ENCODE assay signal across 18 cellular contexts in genomic region chr3:36842275-36842674, GRCh38.
DNase-seq lines count a peak whose midpoint lies in the region; ATAC-seq, FAIRE-seq and TF ChIP-seq lines count a peak whose summit lies in the region.
"Had no signal": no experiment of that assay in that cellular context is flagged by ENCODE, and none has a peak within 500 bp of the region (broad histone marks: within the 10 kb centered on the region; RNA-seq: fewer than 3 reads in every experiment).

No MANE protein-coding gene starts in this region.

- H3K9me2 ChIP-seq in hepatocyte (replicated peaks; ENCODE audit: insufficient read depth) = no peaks in the 10 kb centered on the region

- H3K4me3 Mint-ChIP-seq in activated naive CD8-positive, alpha-beta T cell treated with anti-CD3 and anti-CD28 coated beads, Interleukin-2, amount 10 ng/mL, durations not matched to agents 7 days and 5 days = peak overlapping the region; percentile 56
- H3K4me3 Mint-ChIP-seq: CD14-positive monocyte had no signal

- H3K56ac ChIP-seq in mesendoderm (ENCODE audit: low read length) = no peak overlapping the region

- H3K27ac ChIP-seq in mesendoderm (ENCODE audit: low read depth, low read length) (no peak overlapping the region), hepatocyte (no peak overlapping the region)
- H3K27ac ChIP-seq: 22Rv1 had no signal

- no peak overlapping the region for H4K5ac ChIP-seq in mesendoderm (ENCODE audit: low read length)

- H2BK120ac ChIP-seq in mesendoderm (ENCODE audit: low read depth, low read length) = no peak overlapping the region

- no peak overlapping the region for H2AFZ ChIP-seq in hepatocyte

- no peak overlapping the region for H3K9ac ChIP-seq in mesendoderm (ENCODE audit: low read length)

- H3K27me3 ChIP-seq in mesendoderm (ENCODE audit: insufficient read depth, low read length, poor library complexity) (no peaks in the 10 kb centered on the region), hepatocyte (no peaks in the 10 kb centered on the region)

- H3K9me3 Mint-ChIP-seq in activated naive CD8-positive, alpha-beta T cell treated with anti-CD3 and anti-CD28 coated beads, Interleukin-2, amount 10 ng/mL, durations not matched to agents 7 days and 5 days = peaks cover 9% of the 10 kb centered on the region

- DNase-seq in DMS53 (lab: John Stamatoyannopoulos, UW) (peak; percentile 0), DMS53 treated with DMSO at 0.1 percent for 48 hours (lab: John Stamatoyannopoulos, UW; ENCODE audit: unreplicated experiment) (no peak), GM12865 (ENCODE audit: low read depth) (peak; percentile 23), mesendoderm (no peak), GM12892 (ENCODE audit: insufficient read length) (no peak), hepatocyte (ENCODE audit: low spot score) (no peak)
- no peak for DNase-seq in activated naive CD8-positive, alpha-beta T cell treated with anti-CD3 and anti-CD28 coated beads, Interleukin-2, amount 10 ng/mL, durations not matched to agents 7 days and 5 days
- DNase-seq: DMS 273 treated with DMSO at 0.1 percent for 48 hours, NCI-H1105, NCI-H2081 treated with DMSO at 0.1 percent for 48 hours, NCI-H510A, NCI-H748 treated with DMSO at 0.1 percent for 48 hours, OCI-M1, Right ventricle myocardium superior had no signal

- H3K4me1 ChIP-seq in mesendoderm (ENCODE audit: control insufficient read depth, low read depth, low read length) (no peaks in the 10 kb centered on the region), hepatocyte (ENCODE audit: insufficient read depth) (no peaks in the 10 kb centered on the region)

- no peak overlapping the region for H2BK5ac ChIP-seq in mesendoderm (ENCODE audit: low read length)

- H2AK5ac ChIP-seq in mesendoderm (ENCODE audit: low read length) = peak overlapping the region; percentile 75

- H3K79me1 ChIP-seq in mesendoderm (ENCODE audit: low read length) = no peaks in the 10 kb centered on the region

- H3K79me2 ChIP-seq in mesendoderm (ENCODE audit: control insufficient read depth, insufficient read depth, low read length) (no peaks in the 10 kb centered on the region), hepatocyte (no peaks in the 10 kb centered on the region)

- no peak overlapping the region for H2BK15ac ChIP-seq in mesendoderm (replicated peaks; ENCODE audit: low read depth)

- H3K27ac Mint-ChIP-seq in activated naive CD8-positive, alpha-beta T cell treated with anti-CD3 and anti-CD28 coated beads, Interleukin-2, amount 10 ng/mL, durations not matched to agents 7 days and 5 days = no peak overlapping the region

- peaks cover 76% of the 10 kb centered on the region for H3K36me3 Mint-ChIP-seq in activated naive CD8-positive, alpha-beta T cell treated with anti-CD3 and anti-CD28 coated beads, Interleukin-2, amount 10 ng/mL, durations not matched to agents 7 days and 5 days

- no peak for TF ChIP-seq POLR2A in GM12892 (IDR thresholded peaks at IDR 0.05; ENCODE audit: low read depth, low read length)

- no peaks in the 10 kb centered on the region for H4K20me1 ChIP-seq in hepatocyte (ENCODE audit: insufficient read depth, poor library complexity, severe bottlenecking)

- FAIRE-seq in GM12892 (lab: Jason Lieb, UNC) = no peak
- FAIRE-seq: H54 had no signal

- no peaks in the 10 kb centered on the region for H3K9me3 ChIP-seq in hepatocyte (ENCODE audit: low read depth)

- H3K4me2 ChIP-seq in mesendoderm (ENCODE audit: low read length) = no peak overlapping the region
- no peak overlapping the region for H3K4me2 ChIP-seq in hepatocyte

- no peak for ATAC-seq in activated naive CD8-positive, alpha-beta T cell treated with anti-CD3 and anti-CD28 coated beads, Interleukin-2, amount 10 ng/mL, durations not matched to agents 7 days and 5 days (ENCODE audit: low read depth)
- ATAC-seq in GM19463 (IDR thresholded peaks at IDR 0.05; ENCODE audit: unreplicated experiment) = no peak

- WGBS in mesendoderm (ENCODE audit: extremely low coverage, insufficient coverage, low lambda C conversion rate) = no CpG with 5 or more reads among the region's 5 CpGs
- 94% methylated on average over 5 of the region's 5 CpGs for WGBS in hepatocyte (ENCODE audit: low lambda C conversion rate, missing lambda C conversion rate)

- H3K4me3 ChIP-seq in GM12865 (ENCODE audit: low read depth, low read length) (no peak overlapping the region), mesendoderm (ENCODE audit: low read length) (no peak overlapping the region), hepatocyte (no peak overlapping the region)

- POLR2A ChIA-PET in activated naive CD8-positive, alpha-beta T cell treated with anti-CD3 and anti-CD28 coated beads, Interleukin-2, amount 10 ng/mL, durations not matched to agents 7 days and 5 days (lab: Charles Lee) = no interaction called here

- H3K36me3 ChIP-seq in mesendoderm (ENCODE audit: control insufficient read depth, insufficient read depth, low read length) (no peaks in the 10 kb centered on the region), hepatocyte (replicated peaks; ENCODE audit: insufficient read depth, low read depth) (peaks cover 4% of the 10 kb centered on the region)

- peaks cover 60% of the 10 kb centered on the region for H3K4me1 Mint-ChIP-seq in activated naive CD8-positive, alpha-beta T cell treated with anti-CD3 and anti-CD28 coated beads, Interleukin-2, amount 10 ng/mL, durations not matched to agents 7 days and 5 days
- H3K4me1 Mint-ChIP-seq: CD14-positive monocyte had no signal

- no peak overlapping the region for H3K18ac ChIP-seq in mesendoderm (ENCODE audit: low read length)

- TF ChIP-seq CTCF in GM12865 (IDR thresholded peaks at IDR 0.05; ENCODE audit: insufficient read depth, low read depth, low read length, missing control alignments) (no peak), hepatocyte (IDR thresholded peaks at IDR 0.05; ENCODE audit: poor library complexity) (no peak)

- H3K23ac ChIP-seq in mesendoderm (ENCODE audit: low read length) = no peak overlapping the region

- no peak overlapping the region for H3K4ac ChIP-seq in mesendoderm (ENCODE audit: low read depth, low read length)

- no peaks in the 10 kb centered on the region for H3K27me3 Mint-ChIP-seq in activated naive CD8-positive, alpha-beta T cell treated with anti-CD3 and anti-CD28 coated beads, Interleukin-2, amount 10 ng/mL, durations not matched to agents 7 days and 5 days

- no peak overlapping the region for H4K8ac ChIP-seq in mesendoderm (ENCODE audit: low read depth, low read length)

Comparison
In these comparisons a context has a peak if more than half of its experiments do, and no peak if none do; other contexts are left out.
1. DNase-seq: peak in DMS53 (single experiment) and GM12865 (single experiment); none in DMS53 treated with DMSO at 0.1 percent for 48 hours (single experiment), activated naive CD8-positive, alpha-beta T cell treated with anti-CD3 and anti-CD28 coated beads, Interleukin-2, amount 10 ng/mL, durations not matched to agents 7 days and 5 days (single experiment), mesendoderm (single experiment), GM12892 (single experiment) and hepatocyte (single experiment).